ENCODE assay signal across 8 cellular contexts in the genomic region with DNA sequence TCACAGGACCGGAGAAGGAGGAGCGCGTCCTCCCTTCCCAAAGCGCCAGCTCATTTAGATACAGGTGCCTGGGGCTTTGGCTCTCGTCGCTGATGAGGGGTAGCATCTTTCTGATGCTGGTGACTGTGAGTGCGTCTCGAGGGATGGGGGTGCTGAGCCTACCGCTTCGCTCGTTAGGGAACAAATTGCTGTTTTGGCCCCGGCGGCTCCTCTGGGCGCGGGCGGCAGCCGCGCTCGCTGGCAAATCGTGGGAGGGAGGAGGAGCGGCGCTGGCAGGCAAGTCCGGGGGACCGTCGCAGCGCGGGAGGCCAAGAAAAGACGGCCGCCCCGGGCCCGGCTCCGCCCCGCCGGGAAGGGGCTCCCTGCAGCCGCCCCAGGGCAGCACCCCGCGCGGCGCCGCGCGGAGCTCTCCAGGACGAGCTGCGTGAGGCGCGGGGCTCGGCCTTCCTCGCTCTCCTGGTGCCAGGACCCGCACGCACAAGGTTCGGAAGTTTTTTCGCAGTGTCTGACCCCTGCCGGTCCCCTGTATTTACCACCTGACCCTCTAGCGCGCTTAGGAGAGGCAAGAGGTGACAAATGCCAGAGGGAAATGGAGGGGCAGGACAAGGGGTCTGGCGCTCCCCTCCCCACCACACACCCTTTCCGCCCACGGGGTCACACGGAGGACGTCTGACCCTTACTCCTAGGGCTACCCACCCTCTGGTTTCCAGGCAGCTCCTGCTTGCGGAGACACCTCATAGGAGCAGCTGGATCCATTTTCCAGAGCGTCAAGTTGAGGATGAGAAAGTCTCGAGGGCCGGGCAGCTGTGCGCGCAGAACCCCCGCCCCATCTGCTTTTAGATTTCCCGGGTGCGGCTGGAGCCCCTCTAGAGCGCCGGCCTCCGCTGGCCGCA. TPM values are rescaled to one million over a fixed set of nuclear protein-coding genes. Genes with fewer than 3 reads are reported as not detected.
A peak's percentile ranks its signal among the peaks of the same experiment; 100 is the strongest.
DNase-seq lines count a peak whose midpoint lies in the region; ATAC-seq and TF ChIP-seq lines count a peak whose summit lies in the region.

No MANE protein-coding gene starts in this region.

- H2AFZ ChIP-seq in mammary epithelial cell (ENCODE audit: low read depth, low read length), result peak overlapping the region; percentile 51

- no peak overlapping the region for H3K9ac ChIP-seq in mammary epithelial cell (ENCODE audit: insufficient read depth, low read length)

- no peak for TF ChIP-seq POLR2A in lower leg skin (IDR thresholded peaks at IDR 0.05)

- WGBS in mammary epithelial cell (ENCODE audit: low coverage, missing lambda C conversion rate), result 13% methylated on average over 31 of the region's 73 CpGs
- WGBS in lower leg skin, 2 donors, result 0 to 1% methylated on average over 28 to 33 of the region's 73 CpGs

- intact Hi-C loops in mammary epithelial cell (cut with micrococcal nuclease), result no loop called here
- intact Hi-C loops in lower leg skin (cut with DNase I; ENCODE audit: low total_unique reads), result no loop called here

- H3K79me2 ChIP-seq in mammary epithelial cell (ENCODE audit: insufficient read depth, low read length), result no peaks in the 10 kb centered on the region

- H3K4me1 ChIP-seq in mammary epithelial cell (ENCODE audit: insufficient read depth, low read length), result peaks cover 39% of the 10 kb centered on the region

- H4K20me1 ChIP-seq in mammary epithelial cell (ENCODE audit: insufficient read depth, low read length), result no peaks in the 10 kb centered on the region

- peak overlapping the region; percentile 77 for H3K4me2 ChIP-seq in mammary epithelial cell (ENCODE audit: insufficient read depth, low read depth, low read length)

- no peak overlapping the region for H3K27ac ChIP-seq in mammary epithelial cell (ENCODE audit: insufficient read depth, low read depth, low read length)

- H3K36me3 ChIP-seq in mammary epithelial cell (ENCODE audit: insufficient read depth, low read length), result no peaks in the 10 kb centered on the region

- ATAC-seq in stimulated activated naive CD8-positive, alpha-beta T cell treated with anti-CD3 and anti-CD28 coated beads, Interleukin-15, Interleukin-2, amounts not matched to agents 100 U/mL and 50 U/mL, for 24 hours, result peak; percentile 34
- no peak for ATAC-seq in HG02642 (IDR thresholded peaks at IDR 0.05; ENCODE audit: poor library complexity, unreplicated experiment)

- H3K4me3 ChIP-seq in mammary epithelial cell (replicated peaks in 1 of 3; ENCODE audit: insufficient read depth in 1 of 3, low read depth in 2 of 3, low read length in 3 of 3), result peak overlapping the region in 2 of 3 experiments; percentile 16 to 46
- peak overlapping the region; percentile 22 for H3K4me3 ChIP-seq in lower leg skin (ENCODE audit: low read depth, poor library complexity, severe bottlenecking)

- H3K27me3 ChIP-seq in mammary epithelial cell (ENCODE audit: insufficient read depth, low read length), result no peaks in the 10 kb centered on the region

- H3K9me3 ChIP-seq in mammary epithelial cell (replicated peaks; ENCODE audit: insufficient read depth, low read length), result no peaks in the 10 kb centered on the region

- CTCF ChIA-PET in mammary epithelial cell (lab: Charles Lee; ENCODE audit: low non-redundant PET), result no interaction called here

- DNase-seq in NCI-H82 (lab: John Stamatoyannopoulos, UW), result peak; percentile 68
- DNase-seq in NCI-H82 treated with DMSO at 0.1 percent for 48 hours (lab: John Stamatoyannopoulos, UW; ENCODE audit: unreplicated experiment), result no peak
- DNase-seq in RPMI7951 (ENCODE audit: low read depth), result peak; percentile 9
- DNase-seq in mammary epithelial cell, result no peak
- peak in 1 of 2 donors; percentile 80 for DNase-seq in lower leg skin (ENCODE audit: low spot score in 2 of 2)
- DNase-seq in stimulated activated naive CD8-positive, alpha-beta T cell treated with anti-CD3 and anti-CD28 coated beads, Interleukin-15, Interleukin-2, amounts not matched to agents 100 U/mL and 50 U/mL, for 24 hours, result peak; percentile 44
- DNase-seq in AG20443 (ENCODE audit: low spot score), result no peak

- no TSS peak for BruUV-seq in mammary epithelial cell (replicated peaks; lab: Mats Ljungman, UMichigan)

- TF ChIP-seq CTCF in mammary epithelial cell (conservative IDR thresholded peaks at IDR 0.05 in 1 of 2, IDR thresholded peaks at IDR 0.05 in 1 of 2; ENCODE audit: extremely low read depth in 1 of 2, insufficient read depth in 1 of 2, low read depth in 1 of 2, low read length in 2 of 2) (no peak), lower leg skin (IDR thresholded peaks at IDR 0.05) (no peak)

- in situ Hi-C loops in mammary epithelial cell (cut with MboI; ENCODE audit: low sequenced_read_pairs in 2 of 2), result no loop called here

- dilution Hi-C loops in mammary epithelial cell (cut with HindIII; ENCODE audit: low sequenced_read_pairs), result no loop called here

RNA-seq across cellular contexts. Expression of a gene that starts 0.9 kb away (rescaled TPM):
- total RNA-seq in RPMI7951 (2014; rRNA removed; shearing (Covaris generic)), result 0.20 and 0.24 TPM in 2 replicates
- total RNA-seq in mammary epithelial cell (1 to 10 TPM in 1 of 2 donors, under 1 TPM in 1; under 0.01 to 1.2 TPM), lower leg skin (1 to 10 TPM in 1 of 4 donors, under 1 TPM in 1, not detected in 2; 0.17 to 1.1 TPM)
- polyA plus RNA-seq in mammary epithelial cell, result 0.08 TPM
- polyA minus RNA-seq in mammary epithelial cell, result not detected

RNA-seq across cellular contexts. Expression of a gene that starts 30.0 kb away (rescaled TPM):
- 70.5 and 73.7 TPM in 2 replicates for total RNA-seq in RPMI7951 (2014; rRNA removed; shearing (Covaris generic))
- total RNA-seq in mammary epithelial cell (10 to 100 TPM; 43.8 to 59.5 TPM), lower leg skin (10 to 100 TPM; 38.5 to 53.8 (median 41.5) TPM)
- polyA plus RNA-seq in mammary epithelial cell, result 68.9 TPM
- polyA minus RNA-seq in mammary epithelial cell, result 38.1 TPM

Comparison
In these comparisons a context has a peak if more than half of its experiments do, and no peak if none do; other contexts are left out.
1. DNase-seq: peak in NCI-H82 (single experiment), RPMI7951 (single experiment) and stimulated activated naive CD8-positive, alpha-beta T cell treated with anti-CD3 and anti-CD28 coated beads, Interleukin-15, Interleukin-2, amounts not matched to agents 100 U/mL and 50 U/mL, for 24 hours (single experiment); none in NCI-H82 treated with DMSO at 0.1 percent for 48 hours (single experiment), mammary epithelial cell (single experiment) and AG20443 (single experiment).